23 cellular contexts compared by ENCODE assay signal in the genomic region with DNA sequence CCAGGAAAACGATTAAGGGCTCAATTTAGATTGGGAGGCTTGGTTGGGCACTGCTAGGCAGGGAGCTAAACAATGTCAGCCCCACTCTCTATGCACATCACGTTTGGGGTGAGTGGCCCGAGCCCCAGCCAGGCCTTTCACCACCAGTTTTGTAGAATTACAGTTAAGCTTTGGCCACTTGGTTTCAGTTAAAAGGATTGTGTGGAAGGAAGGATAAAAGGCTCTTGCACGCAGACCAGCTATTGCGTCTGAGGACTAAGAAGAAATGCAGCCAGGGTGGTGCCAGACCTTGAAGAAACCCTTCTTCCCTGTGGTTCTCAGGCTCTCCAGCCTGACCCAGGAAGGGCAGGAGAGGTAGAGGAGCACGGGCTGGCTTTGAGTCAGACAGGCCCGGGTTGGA.
A peak's percentile ranks its signal among the peaks of the same experiment; 100 is the strongest.
DNase-seq lines count a peak whose midpoint lies in the region; ATAC-seq, FAIRE-seq and TF ChIP-seq lines count a peak whose summit lies in the region.
"Had no signal": no experiment of that assay in that cellular context is flagged by ENCODE, and none has a peak within 500 bp of the region (broad histone marks: within the 10 kb centered on the region; RNA-seq: fewer than 3 reads in every experiment).

No MANE protein-coding gene starts in this region.

- H3K4me3 ChIP-seq in pancreas: no peak overlapping the region
- H3K4me3 ChIP-seq: adrenal gland, BLaER1, heart left ventricle, SK-N-MC had no signal

- no peak overlapping the region for H3K4me3 Mint-ChIP-seq in activated CD4-positive, alpha-beta T cell treated with anti-CD3 and anti-CD28 coated beads, Interleukin-2, amount 10 ng/mL, durations not matched to agents 24 days and 14 days
- no peak overlapping the region for H3K4me3 Mint-ChIP-seq in activated CD4-positive, alpha-beta T cell treated with anti-CD3 and anti-CD28 coated beads, Interleukin-2, amount 10 ng/mL, durations not matched to agents 7 days and 5 days

- no peaks in the 10 kb centered on the region for H3K9me3 ChIP-seq in pancreas
- H3K9me3 ChIP-seq: adrenal gland, BLaER1, heart left ventricle had no signal

- intact Hi-C loops in activated CD4-positive, alpha-beta T cell treated with anti-CD3 and anti-CD28 coated beads, Interleukin-2, amount 10 ng/mL, durations not matched to agents 24 days and 14 days (cut with micrococcal nuclease): no loop called here
- intact Hi-C loops in pancreas (cut with DNase I): no loop called here

- no peaks in the 10 kb centered on the region for H3K36me3 ChIP-seq in pancreas
- H3K36me3 ChIP-seq: adrenal gland, BLaER1, heart left ventricle had no signal

- no peaks in the 10 kb centered on the region for H3K4me1 ChIP-seq in pancreas
- H3K4me1 ChIP-seq: adrenal gland had no signal

- POLR2A ChIA-PET in activated CD4-positive, alpha-beta T cell treated with anti-CD3 and anti-CD28 coated beads, Interleukin-2, amount 10 ng/mL, durations not matched to agents 7 days and 5 days (lab: Charles Lee): no interaction called here

- H3K9me3 Mint-ChIP-seq in activated CD4-positive, alpha-beta T cell treated with anti-CD3 and anti-CD28 coated beads, Interleukin-2, amount 10 ng/mL, durations not matched to agents 24 days and 14 days: no peaks in the 10 kb centered on the region
- H3K9me3 Mint-ChIP-seq in activated CD4-positive, alpha-beta T cell treated with anti-CD3 and anti-CD28 coated beads, Interleukin-2, amount 10 ng/mL, durations not matched to agents 7 days and 5 days: no peaks in the 10 kb centered on the region

- 73 to 82% methylated on average over 7 of the region's 7 CpGs for WGBS in pancreas, 2 donors

- no peak overlapping the region for H3K27ac Mint-ChIP-seq in activated CD4-positive, alpha-beta T cell treated with anti-CD3 and anti-CD28 coated beads, Interleukin-2, amount 10 ng/mL, durations not matched to agents 24 days and 14 days
- H3K27ac Mint-ChIP-seq in activated CD4-positive, alpha-beta T cell treated with anti-CD3 and anti-CD28 coated beads, Interleukin-2, amount 10 ng/mL, durations not matched to agents 7 days and 5 days: no peak overlapping the region

- CTCF ChIA-PET in activated CD4-positive, alpha-beta T cell treated with anti-CD3 and anti-CD28 coated beads, Interleukin-2, amount 10 ng/mL, durations not matched to agents 7 days and 5 days (lab: Charles Lee): interaction anchor here (1.5 kb wide), 2 partner anchors 9 to 22 kb away, joined by 3 to 4 read pairs; no protein-coding TSS in a partner anchor

- ATAC-seq in pancreas (no peak), GM19455 (IDR thresholded peaks at IDR 0.05; ENCODE audit: unreplicated experiment) (no peak)
- ATAC-seq: heart left ventricle; stimulated activated naive CD8-positive, alpha-beta T cell treated with anti-CD3 and anti-CD28 coated beads, Interleukin-15, Interleukin-2, amounts not matched to agents 100 U/mL and 50 U/mL, for 24 hours had no signal

- H3K27ac ChIP-seq in pancreas: no peak overlapping the region
- H3K27ac ChIP-seq: adrenal gland, BLaER1, SK-N-MC had no signal

- H3K36me3 Mint-ChIP-seq in activated CD4-positive, alpha-beta T cell treated with anti-CD3 and anti-CD28 coated beads, Interleukin-2, amount 10 ng/mL, durations not matched to agents 24 days and 14 days (ENCODE audit: low read depth): no peaks in the 10 kb centered on the region
- H3K36me3 Mint-ChIP-seq in activated CD4-positive, alpha-beta T cell treated with anti-CD3 and anti-CD28 coated beads, Interleukin-2, amount 10 ng/mL, durations not matched to agents 7 days and 5 days (ENCODE audit: low read depth): no peaks in the 10 kb centered on the region

- peaks cover 14% of the 10 kb centered on the region for H3K4me1 Mint-ChIP-seq in activated CD4-positive, alpha-beta T cell treated with anti-CD3 and anti-CD28 coated beads, Interleukin-2, amount 10 ng/mL, durations not matched to agents 24 days and 14 days
- H3K4me1 Mint-ChIP-seq in activated CD4-positive, alpha-beta T cell treated with anti-CD3 and anti-CD28 coated beads, Interleukin-2, amount 10 ng/mL, durations not matched to agents 7 days and 5 days: peaks cover 25% of the 10 kb centered on the region

- H3K27me3 Mint-ChIP-seq in activated CD4-positive, alpha-beta T cell treated with anti-CD3 and anti-CD28 coated beads, Interleukin-2, amount 10 ng/mL, durations not matched to agents 24 days and 14 days: peaks cover 3% of the 10 kb centered on the region
- no peaks in the 10 kb centered on the region for H3K27me3 Mint-ChIP-seq in activated CD4-positive, alpha-beta T cell treated with anti-CD3 and anti-CD28 coated beads, Interleukin-2, amount 10 ng/mL, durations not matched to agents 7 days and 5 days

- FAIRE-seq in pancreas (lab: Jason Lieb, UNC): no peak
- FAIRE-seq: endometrium, small intestine had no signal

- no peaks in the 10 kb centered on the region for H3K27me3 ChIP-seq in pancreas
- H3K27me3 ChIP-seq: adrenal gland, BLaER1, heart left ventricle had no signal

- peak; percentile 47 for DNase-seq in activated CD4-positive, alpha-beta T cell treated with anti-CD3 and anti-CD28 coated beads, Interleukin-2, amount 10 ng/mL, durations not matched to agents 24 days and 14 days
- DNase-seq in activated CD4-positive, alpha-beta T cell treated with anti-CD3 and anti-CD28 coated beads, Interleukin-2, amount 10 ng/mL, durations not matched to agents 7 days and 5 days: no peak
- DNase-seq in globus pallidus (ENCODE audit: low spot score) (peak; percentile 77), nucleus accumbens (lab: John Stamatoyannopoulos, UW) (peak in 44 of 56 donors; percentile 7 to 86 (median 44)), dedifferentiated amniotic fluid mesenchymal stem cell (ENCODE audit: extremely low spot score) (no peak), pancreas (no peak)
- no peak for DNase-seq in activated naive CD4-positive, alpha-beta T cell (lab: John Stamatoyannopoulos, UW)
- DNase-seq: 8988T; activated CD4-positive, alpha-beta T cell treated with anti-CD3 and anti-CD28 coated beads, Interleukin-2, amount 50 U/mL, for 48 hours; activated gamma-delta T cell; activated T-cell treated with anti-CD3 and anti-CD28 coated beads for 4 hours; adrenal gland; HCEC 1CT; heart left ventricle; Kasumi-1; NCI-H510A; small intestine; stimulated activated CD4-positive, alpha-beta T cell treated with anti-CD3 and anti-CD28 coated beads, Interleukin-2, amount 100 ng/mL, for 48 hours; stimulated activated naive CD8-positive, alpha-beta T cell treated with anti-CD3 and anti-CD28 coated beads, Interleukin-15, Interleukin-2, amounts not matched to agents 100 U/mL and 50 U/mL, for 24 hours had no signal

- TF ChIP-seq CTCF in pancreas (IDR thresholded peaks at IDR 0.05): no peak

Comparison
In these comparisons a context has a peak if more than half of its experiments do, and no peak if none do; other contexts are left out.
1. DNase-seq: peak in activated CD4-positive, alpha-beta T cell treated with anti-CD3 and anti-CD28 coated beads, Interleukin-2, amount 10 ng/mL, durations not matched to agents 24 days and 14 days (single experiment), globus pallidus (single experiment) and nucleus accumbens (44 of 56); none in activated CD4-positive, alpha-beta T cell treated with anti-CD3 and anti-CD28 coated beads, Interleukin-2, amount 10 ng/mL, durations not matched to agents 7 days and 5 days (single experiment), activated naive CD4-positive, alpha-beta T cell (0 of 4), dedifferentiated amniotic fluid mesenchymal stem cell (single experiment) and pancreas (0 of 6).